In genomic region chr20:62237772-62238568, GRCh38 we compare ENCODE assay signal across 8 cellular contexts. TPM values are rescaled to one million over a fixed set of nuclear protein-coding genes. Genes with fewer than 3 reads are reported as not detected.
DNase-seq lines count a peak whose midpoint lies in the region; ATAC-seq, FAIRE-seq and TF ChIP-seq lines count a peak whose summit lies in the region.

OSBPL2 (plus strand) TSS chr20:62238521; CDS start chr20:62256185, 17,664 bp downstream.

- peaks cover 6 to 18% of the 10 kb centered on the region in 2 donors for H3K4me1 ChIP-seq in kidney (ENCODE audit: control insufficient read depth in 1 of 2, insufficient read depth in 1 of 2, low read depth in 1 of 2, low read length in 2 of 2)

- intact Hi-C loops in kidney (cut with DNase I) = no loop called here

- peak; percentile 85 for FAIRE-seq in kidney (lab: Jason Lieb, UNC)

- H3K36me3 ChIP-seq in kidney (ENCODE audit: control insufficient read depth in 1 of 2, insufficient read depth in 2 of 2, low read length in 2 of 2) = no peaks in the 10 kb centered on the region

- peak; percentile 21 for TF ChIP-seq POLR2A in GM19099 (IDR thresholded peaks at IDR 0.05; ENCODE audit: extremely low read depth, insufficient read length, low read depth)

- peak; percentile 95 for DNase-seq in AG10803 (ENCODE audit: low read depth)
- DNase-seq in NCI-H510A (lab: John Stamatoyannopoulos, UW) = peak; percentile 97
- peak; percentile 100 for DNase-seq in activated CD4-positive, alpha-beta T cell treated with anti-CD3 and anti-CD28 coated beads for 1 hour
- peak; percentile 100 for DNase-seq in cerebellum (ENCODE audit: low spot score)
- peak; percentile 100 for DNase-seq in kidney
- DNase-seq in stimulated activated CD4-positive, alpha-beta T cell treated with anti-CD3 and anti-CD28 coated beads, Interleukin-15, amount 100 ng/mL, for 48 hours (ENCODE audit: low read depth in 2 of 2) = peak; percentile 100

- peak within 1 kb of the TSS; percentile 57 to 64 for H3K27ac ChIP-seq in kidney (ENCODE audit: low read depth in 2 of 2, low read length in 2 of 2)

- no peaks in the 10 kb centered on the region for H3K9me3 ChIP-seq in kidney (ENCODE audit: control insufficient read depth in 1 of 2, low read length in 2 of 2)

- peak within 1 kb of the TSS; percentile 44 to 55 for H3K9ac ChIP-seq in kidney (ENCODE audit: low read length in 2 of 2)

- peak; percentile 97 for ATAC-seq in HG03432 (IDR thresholded peaks at IDR 0.05; ENCODE audit: unreplicated experiment)

- H3K4me3 ChIP-seq in AG10803 (ENCODE audit: low read length) (peak within 1 kb of the TSS; percentile 92), kidney (ENCODE audit: low read length in 2 of 2) (peak within 1 kb of the TSS; percentile 71 to 77)

- no peak for TF ChIP-seq CTCF in AG10803 (conservative IDR thresholded peaks at IDR 0.05; ENCODE audit: low read length)
- peak; percentile 5 for TF ChIP-seq CTCF in kidney (IDR thresholded peaks at IDR 0.05; ENCODE audit: borderline replicate concordance, extremely low read depth, insufficient read depth)

RNA-seq across cellular contexts. Expression of gene OSBPL2, which starts in this region (rescaled TPM):
- total RNA-seq in cerebellum (40.3 TPM), kidney (57.1 TPM)
- polyA plus RNA-seq in kidney (ENCODE audit: insufficient read depth, low read depth, low replicate concordance) = 20.4 TPM

Comparison
In these comparisons a context has a peak if more than half of its experiments do, and no peak if none do; other contexts are left out.
1. Peak in every context shown above with its lines: DNase-seq, ATAC-seq, H3K4me3 ChIP-seq and H3K27ac ChIP-seq.